ENCODE assay signal across 8 cellular contexts in genomic region chr10:92689663-92690210, GRCh38. TPM values are rescaled to one million over a fixed set of nuclear protein-coding genes. Genes with fewer than 3 reads are reported as not detected.
DNase-seq lines count a peak whose midpoint lies in the region; ATAC-seq, FAIRE-seq and TF ChIP-seq lines count a peak whose summit lies in the region.

Gene HHEX, plus strand, starts transcription at chr10:92689955. Its CDS starts 32 bp downstream, at chr10:92689987.

- intact Hi-C loops in PC-3 (cut with micrococcal nuclease): loop anchor here (1.0 to 10.0 kb wide), 3 partner anchors 97 to 185 kb away; partner anchors contain the start of gene KIF11
- intact Hi-C loops in right cardiac atrium (cut with DNase I): no loop called here

- TF ChIP-seq CTCF in GM10248 (IDR thresholded peaks at IDR 0.05; ENCODE audit: control extremely low read depth, extremely low read depth, low read depth, missing control alignments): no peak
- TF ChIP-seq CTCF in PC-3 (conservative IDR thresholded peaks at IDR 0.05; ENCODE audit: low read depth, low read length): no peak
- TF ChIP-seq CTCF in astrocyte (IDR thresholded peaks at IDR 0.05; ENCODE audit: insufficient read depth, low read depth, low read length): no peak

- POLR2A ChIA-PET in GM10248 (lab: Yijun Ruan, JAX) (interaction anchor here (0.6 kb wide), 2 partner anchors 34 to 187 kb away, joined by 4 to 6 read pairs; no protein-coding TSS in a partner anchor), PC-3 (lab: Charles Lee; ENCODE audit: unreplicated experiment) (interaction anchor here (0.5 to 0.7 kb wide), 5 partner anchors 68 to 132 kb away, joined by 3 to 19 read pairs (median 3); no protein-coding TSS in a partner anchor)

- CTCF ChIA-PET in GM10248 (lab: Yijun Ruan, JAX): interaction anchor here (1.6 to 1.8 kb wide), 2 partner anchors 10 to 13 kb away, joined by 4 to 7 read pairs; no protein-coding TSS in a partner anchor
- CTCF ChIA-PET in PC-3 (lab: Charles Lee): interaction anchor here (0.7 kb wide), 1 partner anchor 691 kb away, joined by 9 read pairs; no protein-coding TSS in a partner anchor

- peaks cover 4% of the 10 kb centered on the region for H3K36me3 Mint-ChIP-seq in astrocyte (ENCODE audit: low read depth, unreplicated experiment)

- peak; percentile 75 for DNase-seq in 8988T
- peak; percentile 86 for DNase-seq in GM10248 (ENCODE audit: extremely low spot score)
- peak; percentile 78 for DNase-seq in PC-3
- peak; percentile 58 for DNase-seq in astrocyte (ENCODE audit: low read depth)
- DNase-seq in right cardiac atrium: peak; percentile 62 to 86 (median 85)
- peak; percentile 52 for DNase-seq in pulmonary artery endothelial cell (ENCODE audit: low read depth, low spot score)
- no peak for DNase-seq in G401 (ENCODE audit: low spot score)

- H4K20me1 ChIP-seq in PC-3 (ENCODE audit: low read length): no peaks in the 10 kb centered on the region
- H4K20me1 ChIP-seq in astrocyte (ENCODE audit: insufficient read depth, low read length): no peaks in the 10 kb centered on the region

- H3K4me2 ChIP-seq in PC-3 (ENCODE audit: low read length) (peak within 1 kb of the TSS; percentile 90), astrocyte (ENCODE audit: low read length) (peak within 1 kb of the TSS; percentile 87)

- H3K4me3 ChIP-seq in PC-3 (ENCODE audit: low read length) (peak within 1 kb of the TSS; percentile 86), astrocyte (ENCODE audit: insufficient read depth, low read depth, low read length) (peak within 1 kb of the TSS; percentile 56), right cardiac atrium (ENCODE audit: low read length) (peak within 1 kb of the TSS; percentile 59)

- H3K27me3 ChIP-seq in PC-3 (ENCODE audit: low read length) (no peaks in the 10 kb centered on the region), astrocyte (ENCODE audit: insufficient read depth, low read length) (peaks cover 39% of the 10 kb centered on the region), right cardiac atrium (ENCODE audit: control insufficient read depth, insufficient read depth) (no peaks in the 10 kb centered on the region)

- H3K27ac ChIP-seq in PC-3 (ENCODE audit: low read length): no peak within 1 kb of the TSS
- H3K27ac ChIP-seq in astrocyte (ENCODE audit: low read depth, low read length): no peak within 1 kb of the TSS
- peak within 1 kb of the TSS; percentile 87 for H3K27ac ChIP-seq in right cardiac atrium (ENCODE audit: low read length)

- H3K27me3 Mint-ChIP-seq in astrocyte (ENCODE audit: low read depth, unreplicated experiment): peaks cover 64% of the 10 kb centered on the region

- BruUV-seq in PC-3 (replicated peaks; lab: Mats Ljungman, UMichigan): no TSS peak

- H3K4me3 Mint-ChIP-seq in astrocyte (ENCODE audit: unreplicated experiment): peak within 1 kb of the TSS; percentile 21

- H3K4me1 ChIP-seq in PC-3 (ENCODE audit: insufficient read depth, low read length) (peaks cover 10% of the 10 kb centered on the region; the same call in 1 of the 2 replicates), astrocyte (ENCODE audit: insufficient read depth, low read length) (peaks cover 13% of the 10 kb centered on the region), right cardiac atrium (ENCODE audit: control insufficient read depth, insufficient read depth, low read length) (no peaks in the 10 kb centered on the region)

- no peaks in the 10 kb centered on the region for H3F3A ChIP-seq in PC-3 (ENCODE audit: low read length, unreplicated experiment)

- H3K79me2 ChIP-seq in PC-3 (ENCODE audit: low read length) (peaks cover 14% of the 10 kb centered on the region), astrocyte (ENCODE audit: insufficient read depth, low read length) (no peaks in the 10 kb centered on the region)

- no peak for FAIRE-seq in astrocyte (lab: Jason Lieb, UNC)

- ATAC-seq in HG03097 (IDR thresholded peaks at IDR 0.05; ENCODE audit: low FRiP score, unreplicated experiment) (peak; percentile 43), PC-3 (peak; percentile 88), right cardiac atrium (peak; percentile 79 to 86)

- no peak within 1 kb of the TSS for H3K27ac Mint-ChIP-seq in astrocyte (ENCODE audit: unreplicated experiment)

- peaks cover 1% of the 10 kb centered on the region for H3K4me1 Mint-ChIP-seq in astrocyte (ENCODE audit: low read depth, unreplicated experiment)

- H3K9ac ChIP-seq in PC-3 (ENCODE audit: low read length): peak within 1 kb of the TSS; percentile 33
- peak within 1 kb of the TSS; percentile 64 for H3K9ac ChIP-seq in astrocyte (ENCODE audit: low read length)

- H3K9me3 ChIP-seq in PC-3 (ENCODE audit: low read length) (no peaks in the 10 kb centered on the region), astrocyte (ENCODE audit: insufficient read depth, low read depth, low read length) (no peaks in the 10 kb centered on the region), right cardiac atrium (ENCODE audit: control insufficient read depth, low read length) (no peaks in the 10 kb centered on the region)

- in situ Hi-C loops in G401 (cut with HindIII; ENCODE audit: low sequenced_read_pairs): no loop called here

- H3K9me3 Mint-ChIP-seq in astrocyte (ENCODE audit: unreplicated experiment): peaks cover 35% of the 10 kb centered on the region

- H2AFZ ChIP-seq in PC-3 (ENCODE audit: low read length) (peak within 1 kb of the TSS; percentile 99), astrocyte (ENCODE audit: low read depth, low read length) (peak within 1 kb of the TSS; percentile 85)

- 1% methylated on average over 79 of the region's 79 CpGs for WGBS in right cardiac atrium

- no peaks in the 10 kb centered on the region; the same call in 1 of the 2 replicates for H3K36me3 ChIP-seq in PC-3 (ENCODE audit: low read depth, low read length)
- no peaks in the 10 kb centered on the region for H3K36me3 ChIP-seq in astrocyte (ENCODE audit: insufficient read depth, low read length)

- H3K9me2 ChIP-seq in PC-3 (replicated peaks; ENCODE audit: low read length): no peaks in the 10 kb centered on the region

RNA-seq across cellular contexts. Expression of gene HHEX, which starts in this region (rescaled TPM):
- total RNA-seq in PC-3 (2014; rRNA removed) (2.2 and 3.2 TPM in 2 replicates), astrocyte (not detected in 2 replicates), right cardiac atrium (1 to 10 TPM; 2.6 to 6.9 (median 4.7) TPM), pulmonary artery endothelial cell (46.5 and 50.5 TPM in 2 replicates)
- 4.7 TPM for polyA plus RNA-seq in right cardiac atrium
- 0.54 and 0.98 TPM in 2 replicates for total RNA-seq in G401 (2014; rRNA removed; shearing (Covaris generic))

Comparison
In these comparisons a context has a peak if more than half of its experiments do, and no peak if none do; other contexts are left out.
1. Peak in DNase-seq, H3K4me3 ChIP-seq, H3K9ac ChIP-seq and H3K4me2 ChIP-seq in astrocyte; RNA of the gene not detected or under 1 TPM.